ENCODE assay signal across 30 cellular contexts in genomic region chr19:9838324-9838723, GRCh38.
"Had no signal": no experiment of that assay in that cellular context is flagged by ENCODE, and none has a peak within 500 bp of the region (broad histone marks: within the 10 kb centered on the region; RNA-seq: fewer than 3 reads in every experiment).

No MANE protein-coding gene starts in this region.

- H3K36me3 ChIP-seq: uterus had no signal

- H3K27me3 Mint-ChIP-seq: activated CD4-positive, alpha-beta memory T cell treated with anti-CD3 and anti-CD28 coated beads for 36 hours; activated CD4-positive, alpha-beta T cell treated with anti-CD3 and anti-CD28 coated beads, Interleukin-2, amount 10 ng/mL, durations not matched to agents 24 days and 14 days; stimulated activated memory B cell treated with anti-CD40 and anti-IgM and Interleukin-4, amounts not matched to agents 10 μg/mL and 1 μg/mL and 100 μg/mL, for 72 hours; stimulated activated naive CD8-positive, alpha-beta T cell treated with anti-CD3 and anti-CD28 coated beads, Interleukin-15, amount 100 ng/mL, for 72 hours; T-helper 17 cell; type B pancreatic cell had no signal

- H2AFZ ChIP-seq: parathyroid adenoma had no signal

- H3K9me3 Mint-ChIP-seq: activated CD4-positive, alpha-beta memory T cell treated with anti-CD3 and anti-CD28 coated beads for 36 hours; activated CD4-positive, alpha-beta T cell treated with anti-CD3 and anti-CD28 coated beads, Interleukin-2, amount 10 ng/mL, durations not matched to agents 24 days and 14 days; activated naive CD4-positive, alpha-beta T cell treated with anti-CD3 and anti-CD28 coated beads, Interleukin-2, amount 50 U/mL, for 72 hours; nephron progenitor cell; stimulated activated memory B cell treated with anti-CD40 and anti-IgM and Interleukin-4, amounts not matched to agents 10 μg/mL and 1 μg/mL and 100 μg/mL, for 72 hours; stimulated activated naive CD8-positive, alpha-beta T cell treated with anti-CD3 and anti-CD28 coated beads, Interleukin-15, amount 100 ng/mL, for 72 hours; type B pancreatic cell had no signal

- H3K4me3 ChIP-seq: esophagus muscularis mucosa, heart left ventricle, left lung, lung, psoas muscle, smooth muscle cell, uterus had no signal

- DNase-seq: activated CD4-positive, alpha-beta memory T cell treated with anti-CD3 and anti-CD28 coated beads for 36 hours; activated CD4-positive, alpha-beta T cell treated with anti-CD3 and anti-CD28 coated beads, Interleukin-2, amount 10 ng/mL, durations not matched to agents 24 days and 14 days; activated CD4-positive, CD25-positive, alpha-beta regulatory T cell treated with anti-CD3 and anti-CD28 coated beads, Interleukin-2, amount 50 U/mL, for 72 hours; activated CD8-positive, alpha-beta memory T cell treated with anti-CD3 and anti-CD28 coated beads, Interleukin-2, amount 50 U/mL, for 4 hours; activated T-cell treated with anti-CD3 and anti-CD28 coated beads, Interleukin-2, amount 50 U/mL, for 1 hour; dermis blood vessel endothelial cell; effector CD4-positive, alpha-beta T cell; foreskin keratinocyte; left lung; mesendoderm; nephron progenitor cell; occipital lobe; psoas muscle; stimulated activated CD4-positive, alpha-beta T cell treated with anti-CD3 and anti-CD28 coated beads, Interleukin-1b, Interleukin-23, amount 100 ng/mL, for 48 hours; stimulated activated CD4-positive, alpha-beta T cell treated with anti-CD3 and anti-CD28 coated beads, Interleukin-4, amount 100 ng/mL, for 4 hours; stimulated activated CD8-positive, alpha-beta memory T cell treated with anti-CD3 and anti-CD28 coated beads, Interleukin-4, amount 100 ng/mL, for 48 hours; stimulated activated naive CD8-positive, alpha-beta T cell treated with anti-CD3 and anti-CD28 coated beads, Interleukin-15, amount 100 ng/mL, for 72 hours; substantia nigra; T-helper 17 cell; T1000; uterus had no signal

- H3K27me3 ChIP-seq: esophagus muscularis mucosa, foreskin keratinocyte, heart left ventricle, left lung, uterus had no signal

- H3K9ac ChIP-seq: parathyroid adenoma had no signal

- H3K27ac ChIP-seq: esophagus muscularis mucosa, foreskin keratinocyte, heart left ventricle, left lung, parathyroid adenoma, psoas muscle, uterus had no signal

- H3K4me2 ChIP-seq: smooth muscle cell had no signal

- H3K9me3 ChIP-seq: uterus had no signal

- FAIRE-seq: colon had no signal

- H3K4me3 Mint-ChIP-seq: activated CD4-positive, alpha-beta memory T cell treated with anti-CD3 and anti-CD28 coated beads for 36 hours; activated CD4-positive, alpha-beta T cell treated with anti-CD3 and anti-CD28 coated beads, Interleukin-2, amount 10 ng/mL, durations not matched to agents 24 days and 14 days; nephron progenitor cell; stimulated activated memory B cell treated with anti-CD40 and anti-IgM and Interleukin-4, amounts not matched to agents 10 μg/mL and 1 μg/mL and 100 μg/mL, for 72 hours; stimulated activated naive CD8-positive, alpha-beta T cell treated with anti-CD3 and anti-CD28 coated beads, Interleukin-15, amount 100 ng/mL, for 72 hours; T-helper 17 cell had no signal

- H3K27ac Mint-ChIP-seq: activated CD4-positive, alpha-beta memory T cell treated with anti-CD3 and anti-CD28 coated beads for 36 hours; activated CD4-positive, alpha-beta T cell treated with anti-CD3 and anti-CD28 coated beads, Interleukin-2, amount 10 ng/mL, durations not matched to agents 24 days and 14 days; nephron progenitor cell; stimulated activated memory B cell treated with anti-CD40 and anti-IgM and Interleukin-4, amounts not matched to agents 10 μg/mL and 1 μg/mL and 100 μg/mL, for 72 hours; stimulated activated naive CD8-positive, alpha-beta T cell treated with anti-CD3 and anti-CD28 coated beads, Interleukin-15, amount 100 ng/mL, for 72 hours; T-helper 17 cell; type B pancreatic cell had no signal

- H3K4me1 ChIP-seq: foreskin keratinocyte, parathyroid adenoma had no signal

- ATAC-seq: activated naive CD4-positive, alpha-beta T cell treated with anti-CD3 and anti-CD28 coated beads, Interleukin-2, amount 50 U/mL, for 72 hours; foreskin keratinocyte; heart left ventricle; left lung; psoas muscle; stimulated activated memory B cell treated with anti-CD40 and anti-IgM and Interleukin-4, amounts not matched to agents 10 μg/mL and 1 μg/mL and 100 μg/mL, for 72 hours; stimulated activated naive CD8-positive, alpha-beta T cell treated with anti-CD3 and anti-CD28 coated beads, Interleukin-15, amount 100 ng/mL, for 72 hours; T-helper 17 cell had no signal
